ENCODE assay signal across 18 cellular contexts in genomic region chr9:102507044-102507687, GRCh38.
A peak's percentile ranks its signal among the peaks of the same experiment; 100 is the strongest.
DNase-seq lines count a peak whose midpoint lies in the region; ATAC-seq lines count a peak whose summit lies in the region.
"Had no signal": no experiment of that assay in that cellular context is flagged by ENCODE, and none has a peak within 500 bp of the region (broad histone marks: within the 10 kb centered on the region; RNA-seq: fewer than 3 reads in every experiment).

No MANE protein-coding gene starts in this region.

- H3K36me3 ChIP-seq in GM23248 (ENCODE audit: low read depth), result no peaks in the 10 kb centered on the region
- H3K36me3 ChIP-seq: MG63 had no signal

- no peaks in the 10 kb centered on the region for H3K79me2 ChIP-seq in GM23248 (ENCODE audit: insufficient read depth)

- H3K4me1 ChIP-seq in GM23248 (ENCODE audit: insufficient read depth), result no peaks in the 10 kb centered on the region

- H3K4me2 ChIP-seq in GM23248 (ENCODE audit: unreplicated experiment), result no peak overlapping the region

- 4 to 14% methylated on average over 2 of the region's 2 CpGs for WGBS in GM23248 (ENCODE audit: low coverage in 1 of 2, low lambda C conversion rate in 2 of 2, missing lambda C conversion rate in 2 of 2), 2 experiments

- no peaks in the 10 kb centered on the region for H3K27me3 Mint-ChIP-seq in stimulated activated memory B cell treated with anti-CD40 and anti-IgM and Interleukin-4, amounts not matched to agents 10 μg/mL and 1 μg/mL and 100 μg/mL, for 72 hours

- no peak overlapping the region for H3K9ac ChIP-seq in GM23248

- no peaks in the 10 kb centered on the region for H3K9me3 Mint-ChIP-seq in stimulated activated memory B cell treated with anti-CD40 and anti-IgM and Interleukin-4, amounts not matched to agents 10 μg/mL and 1 μg/mL and 100 μg/mL, for 72 hours

- no peaks in the 10 kb centered on the region for H3K36me3 Mint-ChIP-seq in stimulated activated memory B cell treated with anti-CD40 and anti-IgM and Interleukin-4, amounts not matched to agents 10 μg/mL and 1 μg/mL and 100 μg/mL, for 72 hours

- no peaks in the 10 kb centered on the region for H4K20me1 ChIP-seq in GM23248 (ENCODE audit: insufficient read depth)

- H3K27ac Mint-ChIP-seq in stimulated activated memory B cell treated with anti-CD40 and anti-IgM and Interleukin-4, amounts not matched to agents 10 μg/mL and 1 μg/mL and 100 μg/mL, for 72 hours, result no peak overlapping the region

- no peaks in the 10 kb centered on the region for H3K4me1 Mint-ChIP-seq in stimulated activated memory B cell treated with anti-CD40 and anti-IgM and Interleukin-4, amounts not matched to agents 10 μg/mL and 1 μg/mL and 100 μg/mL, for 72 hours

- H3K27me3 ChIP-seq in GM23248 (replicated peaks; ENCODE audit: insufficient read depth), result no peaks in the 10 kb centered on the region
- H3K27me3 ChIP-seq: MG63 had no signal

- H3K9me3 ChIP-seq in GM23248 (ENCODE audit: low read depth), result peaks cover 7% of the 10 kb centered on the region
- H3K9me3 ChIP-seq: MG63 had no signal

- DNase-seq in left kidney (ENCODE audit: low read depth, low spot score) (peak; percentile 13), GM23248 (no peak), cardiac septum (ENCODE audit: low spot score) (no peak)
- DNase-seq: GF-D8, H7, Karpas-422, MG63, NCI-H1092 treated with DMSO at 0.1 percent for 48 hours, NCI-H2081 treated with DMSO at 0.1 percent for 48 hours, NCI-H524, SHP77 treated with DMSO at 0.1 percent for 48 hours, T-helper 1 cell had no signal

- intact Hi-C loops in cardiac septum (cut with DNase I), result no loop called here

- H3K4me3 Mint-ChIP-seq in stimulated activated memory B cell treated with anti-CD40 and anti-IgM and Interleukin-4, amounts not matched to agents 10 μg/mL and 1 μg/mL and 100 μg/mL, for 72 hours, result no peak overlapping the region

- no peaks in the 10 kb centered on the region for H3K9me2 ChIP-seq in GM23248 (ENCODE audit: insufficient read depth)

- in situ Hi-C loops in GM23248 (cut with MboI), result no loop called here

- no peak overlapping the region for H3K4me3 ChIP-seq in GM23248
- H3K4me3 ChIP-seq: MG63 had no signal

- no peak overlapping the region for H2AFZ ChIP-seq in GM23248

- ATAC-seq in GM18867 (IDR thresholded peaks at IDR 0.05; ENCODE audit: unreplicated experiment) (peak; percentile 87), HG02610 (IDR thresholded peaks at IDR 0.05; ENCODE audit: unreplicated experiment) (peak; percentile 94), HG03521 (IDR thresholded peaks at IDR 0.05; ENCODE audit: unreplicated experiment) (peak; percentile 67)
- ATAC-seq in stimulated activated memory B cell treated with anti-CD40 and anti-IgM and Interleukin-4, amounts not matched to agents 10 μg/mL and 1 μg/mL and 100 μg/mL, for 72 hours, result no peak
- ATAC-seq: SK-N-SH treated with all-trans-retinoic acid at 6 μM for 48 hours had no signal

- no peak overlapping the region for H3K27ac ChIP-seq in GM23248
- H3K27ac ChIP-seq: C4-2B had no signal

- H3F3A ChIP-seq in GM23248 (ENCODE audit: insufficient read depth), result no peaks in the 10 kb centered on the region
